20 cellular contexts compared by ENCODE assay signal in the genomic region with DNA sequence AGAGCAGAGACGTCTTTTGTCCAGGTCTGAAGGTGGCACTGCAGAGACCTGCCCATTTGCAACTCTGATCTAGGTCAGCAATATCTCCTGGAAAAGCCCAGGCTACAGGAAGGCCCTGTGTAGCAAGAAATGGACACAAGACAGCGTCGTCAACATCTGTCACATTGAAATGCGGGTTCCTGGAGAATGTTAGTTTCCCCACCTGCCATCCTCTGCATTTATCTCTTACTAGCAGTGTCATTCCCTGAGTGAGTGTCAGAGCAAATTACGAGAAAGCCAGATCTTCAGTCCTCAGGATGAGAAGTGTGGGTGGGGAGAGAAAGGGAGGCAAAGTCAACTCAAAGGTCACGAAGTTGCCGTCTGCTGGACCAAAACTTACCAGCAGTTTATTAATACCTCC. TPM values are rescaled to one million over a fixed set of nuclear protein-coding genes. Genes with fewer than 3 reads are reported as not detected.
A peak's percentile ranks its signal among the peaks of the same experiment; 100 is the strongest.
DNase-seq lines count a peak whose midpoint lies in the region; ATAC-seq, FAIRE-seq and TF ChIP-seq lines count a peak whose summit lies in the region.
"Had no signal": no experiment of that assay in that cellular context is flagged by ENCODE, and none has a peak within 500 bp of the region (broad histone marks: within the 10 kb centered on the region; RNA-seq: fewer than 3 reads in every experiment).

No MANE protein-coding gene starts in this region.

- no TSS peak for BruUV-seq in GM12878 (replicated peaks; lab: Mats Ljungman, UMichigan)

- H3K9me3 Mint-ChIP-seq in activated T-cell treated with anti-CD3 and anti-CD28 coated beads, Interleukin-2, amount 50 U/mL, for 72 hours: no peaks in the 10 kb centered on the region
- H3K9me3 Mint-ChIP-seq in stimulated activated effector memory CD8-positive, alpha-beta T cell treated with anti-CD3 and anti-CD28 coated beads, Interleukin-12 subunit alpha, Interleukin-12 subunit beta, amount 100 ng/mL, for 72 hours: no peaks in the 10 kb centered on the region

- H3K4me3 Mint-ChIP-seq in activated T-cell treated with anti-CD3 and anti-CD28 coated beads, Interleukin-2, amount 50 U/mL, for 72 hours: peak overlapping the region in 1 of 2 donors; percentile 78
- peak overlapping the region; percentile 52 for H3K4me3 Mint-ChIP-seq in stimulated activated effector memory CD8-positive, alpha-beta T cell treated with anti-CD3 and anti-CD28 coated beads, Interleukin-12 subunit alpha, Interleukin-12 subunit beta, amount 100 ng/mL, for 72 hours

- H3K27ac ChIP-seq in GM12878 (ENCODE audit: control insufficient read depth, insufficient read depth): no peak overlapping the region
- H3K27ac ChIP-seq: C4-2B, GM23248, SJSA1 had no signal

- no peaks in the 10 kb centered on the region; the same call in 1 of the 2 replicates for H4K20me1 ChIP-seq in GM12878 (ENCODE audit: control insufficient read depth, insufficient read depth)

- intact Hi-C loops in GM12878 (cut with micrococcal nuclease; ENCODE audit: unreplicated experiment): no loop called here

- no peak overlapping the region for H3K9ac ChIP-seq in GM12878 (ENCODE audit: control insufficient read depth, insufficient read depth, low read length)
- H3K9ac ChIP-seq: GM23248 had no signal

- peak; percentile 91 for FAIRE-seq in GM12892 (lab: Jason Lieb, UNC)
- FAIRE-seq in GM12878 (lab: Jason Lieb, UNC): peak; percentile 18

- H3K27me3 ChIP-seq in GM12878 (replicated peaks in 1 of 2; ENCODE audit: control insufficient read depth in 2 of 2, insufficient read depth in 2 of 2, low read length in 1 of 2): no peaks in the 10 kb centered on the region
- H3K27me3 ChIP-seq: SJSA1 had no signal

- no peaks in the 10 kb centered on the region for H3K9me3 ChIP-seq in GM12878 (replicated peaks; ENCODE audit: control insufficient read depth, insufficient read depth, low read length)
- H3K9me3 ChIP-seq: Caco-2, SJSA1 had no signal

- peaks cover 8 to 14% of the 10 kb centered on the region in 2 experiments; a peak in 3 of 4 replicates for H3K36me3 ChIP-seq in GM12878 (ENCODE audit: control insufficient read depth in 2 of 2, insufficient read depth in 2 of 2, low read length in 1 of 2)
- H3K36me3 ChIP-seq: SJSA1 had no signal

- CTCF ChIA-PET in GM12878 (lab: Yijun Ruan, JAX): interaction anchor here (7.8 to 25.9 kb wide), 2 partner anchors 11 to 30 kb away, joined by 84 to 481 read pairs; a partner anchor contains a TSS

- peak overlapping the region; percentile 98 for H3K27ac Mint-ChIP-seq in activated T-cell treated with anti-CD3 and anti-CD28 coated beads, Interleukin-2, amount 50 U/mL, for 72 hours
- peak overlapping the region; percentile 90 for H3K27ac Mint-ChIP-seq in stimulated activated effector memory CD8-positive, alpha-beta T cell treated with anti-CD3 and anti-CD28 coated beads, Interleukin-12 subunit alpha, Interleukin-12 subunit beta, amount 100 ng/mL, for 72 hours

- no peak for DNase-seq in activated T-cell treated with anti-CD3 and anti-CD28 coated beads, Interleukin-2, amount 50 U/mL, for 72 hours
- DNase-seq in activated T-cell treated with anti-CD3 and anti-CD28 coated beads, Interleukin-2, amount 50 U/mL, for 48 hours: no peak
- DNase-seq in GM12892 (ENCODE audit: insufficient read length) (no peak), GM12878 (ENCODE audit: low read depth, low spot score) (no peak), ecto neural progenitor cell (ENCODE audit: low spot score) (no peak)
- no peak for DNase-seq in stimulated activated effector memory CD8-positive, alpha-beta T cell treated with anti-CD3 and anti-CD28 coated beads, Interleukin-12 subunit alpha, Interleukin-12 subunit beta, amount 100 ng/mL, for 72 hours (ENCODE audit: low spot score in 2 of 2)
- DNase-seq in stimulated activated CD4-positive, alpha-beta T cell treated with anti-CD3 and anti-CD28 coated beads, Interleukin-4, amount 100 ng/mL, for 1 hour: no peak
- DNase-seq: Caco-2, EL, GM23248, KBM-7, NCI-H1436, NCI-H2029, NCI-H2171 treated with DMSO at 0.1 percent for 48 hours, NCI-H748 treated with DMSO at 0.1 percent for 48 hours had no signal

- peaks cover 23% of the 10 kb centered on the region for H3K4me1 ChIP-seq in GM12878 (ENCODE audit: control insufficient read depth, insufficient read depth, low read length)

- 0 out of 2 replicates have a peak overlapping the region, but pooled peaks have one; percentile 3 for H3K4me2 ChIP-seq in GM12878 (ENCODE audit: control insufficient read depth, insufficient read depth)

- no peak for TF ChIP-seq EP300 in GM12878 (IDR thresholded peaks at IDR 0.05; ENCODE audit: borderline replicate concordance in 1 of 2, control insufficient read depth in 1 of 2, low read depth in 2 of 2, low read length in 2 of 2)

- no peak for TF ChIP-seq RAD21 in GM12878 (IDR thresholded peaks at IDR 0.05; ENCODE audit: insufficient read depth, low read depth, low read length)

- RAD21 ChIA-PET in GM12878 (lab: Charles Lee; ENCODE audit: unreplicated experiment): interaction anchor here (0.8 to 2.9 kb wide), 6 partner anchors 8 to 229 kb away, joined by 3 to 11 read pairs (median 4); no protein-coding TSS in a partner anchor

- peak in 1 of 2 donors; percentile 6 for ATAC-seq in activated T-cell treated with anti-CD3 and anti-CD28 coated beads, Interleukin-2, amount 50 U/mL, for 72 hours (replicated peaks in 1 of 2)
- no peak for ATAC-seq in GM12878
- no peak for ATAC-seq in stimulated activated effector memory CD8-positive, alpha-beta T cell treated with anti-CD3 and anti-CD28 coated beads, Interleukin-12 subunit alpha, Interleukin-12 subunit beta, amount 100 ng/mL, for 72 hours
- ATAC-seq in GM21528 (IDR thresholded peaks at IDR 0.05; ENCODE audit: low FRiP score, unreplicated experiment): no peak
- ATAC-seq: HCT116 had no signal

- no peak for TF ChIP-seq CTCF in GM12878 (IDR thresholded peaks at IDR 0.05 in 2 of 3, conservative IDR thresholded peaks at IDR 0.05 in 1 of 3; ENCODE audit: control insufficient read depth in 2 of 3, extremely low read depth in 1 of 3, insufficient read depth in 1 of 3, low read depth in 3 of 3, low read length in 3 of 3)

- POLR2A ChIA-PET in GM12878 (lab: Charles Lee): interaction anchor here (1.2 to 2.9 kb wide), 4 partner anchors 11 to 51 kb away, joined by 3 to 17 read pairs (median 4); no protein-coding TSS in a partner anchor

- H3K4me3 ChIP-seq in GM12878: no peak overlapping the region
- H3K4me3 ChIP-seq: GM23248, SJSA1 had no signal

- 30% methylated on average over 7 of the region's 7 CpGs for WGBS in GM12878 (ENCODE audit: insufficient coverage, insufficient replicate concordance, low lambda C conversion rate, missing lambda C conversion rate)

- in situ Hi-C loops in GM12878 (cut with MboI): no loop called here

- SMC1A ChIA-PET in GM12878 (lab: Charles Lee; ENCODE audit: uncharacterized antibody, unreplicated experiment): interaction anchor here (0.8 to 13.7 kb wide), 7 partner anchors 9 to 62 kb away, joined by 3 to 257 read pairs (median 8); a partner anchor contains a TSS

- H3K36me3 Mint-ChIP-seq in activated T-cell treated with anti-CD3 and anti-CD28 coated beads, Interleukin-2, amount 50 U/mL, for 72 hours (ENCODE audit: insufficient read depth in 2 of 2): peaks cover 14 to 24% of the 10 kb centered on the region in 2 donors
- H3K36me3 Mint-ChIP-seq in stimulated activated effector memory CD8-positive, alpha-beta T cell treated with anti-CD3 and anti-CD28 coated beads, Interleukin-12 subunit alpha, Interleukin-12 subunit beta, amount 100 ng/mL, for 72 hours: peaks cover 37% of the 10 kb centered on the region

- no peak overlapping the region for H2AFZ ChIP-seq in GM12878 (ENCODE audit: control insufficient read depth, low read depth, low read length)
- H2AFZ ChIP-seq: GM23248 had no signal

- H3K4me1 Mint-ChIP-seq in activated T-cell treated with anti-CD3 and anti-CD28 coated beads, Interleukin-2, amount 50 U/mL, for 72 hours (ENCODE audit: low read depth): peaks cover 94% of the 10 kb centered on the region
- peaks cover 89% of the 10 kb centered on the region for H3K4me1 Mint-ChIP-seq in stimulated activated effector memory CD8-positive, alpha-beta T cell treated with anti-CD3 and anti-CD28 coated beads, Interleukin-12 subunit alpha, Interleukin-12 subunit beta, amount 100 ng/mL, for 72 hours

- no peaks in the 10 kb centered on the region for H3K27me3 Mint-ChIP-seq in activated T-cell treated with anti-CD3 and anti-CD28 coated beads, Interleukin-2, amount 50 U/mL, for 72 hours (ENCODE audit: low read depth)

- 0 out of 2 replicates have a peak, but pooled peaks cover 2% of the 10 kb centered on the region for H3K79me2 ChIP-seq in GM12878 (ENCODE audit: control insufficient read depth, insufficient read depth, low read length)

- TF ChIP-seq POLR2A in GM12892 (IDR thresholded peaks at IDR 0.05; ENCODE audit: low read depth, low read length) (no peak), GM12878 (IDR thresholded peaks at IDR 0.05; ENCODE audit: low read depth, low read length) (no peak)

RNA-seq across cellular contexts. Expression of a gene that starts 27.4 kb away (rescaled TPM):
- 10 to 100 TPM in 1 of 2 donors, 1 to 10 TPM in 1; 5.9 to 12.3 TPM for total RNA-seq in activated T-cell treated with anti-CD3 and anti-CD28 coated beads, Interleukin-2, amount 50 U/mL, for 72 hours
- 3.9 TPM for polyA plus RNA-seq in GM12892 (2012; ENCODE audit: missing spikeins)
- total RNA-seq in GM12878 (2013; cell fraction: nucleolus; rRNA removed): 10.7 and 13.0 TPM in 2 replicates
- 0.98 and 1.8 TPM in 2 replicates for total RNA-seq in GM12878 (2014; rRNA removed)
- total RNA-seq in GM12878 (2014; rRNA removed; fragmentation: Illumina TruSeq; extraction: Trizol): 1.2 and 1.8 TPM in 2 replicates
- total RNA-seq in GM12878 (2021): 1.7 and 3.7 TPM in 2 replicates
- 0.88 TPM for polyA plus RNA-seq in GM12878 (2011; ENCODE audit: low read depth)
- 2.9 and 3.1 TPM in 2 replicates for polyA plus RNA-seq in GM12878 (2011; rRNA removed)
- polyA plus RNA-seq in GM12878 (2011; cell fraction: cytosol; rRNA removed): 1.5 and 1.8 TPM in 2 replicates
- 2.6 and 2.8 TPM in 2 replicates for polyA plus RNA-seq in GM12878 (2011; cell fraction: nucleus; rRNA removed)
- 1.1 and 1.8 TPM in 2 replicates for polyA plus RNA-seq in GM12878 (2012)
- polyA plus RNA-seq in GM12878 (2014; fragmentation: Illumina TruSeq; extraction: Trizol): 1.8 and 2.2 TPM in 2 replicates
- polyA plus RNA-seq in GM12878 (2014; fragmentation: Nextera tagmentation; extraction: Ambion mirVana): under 1 TPM; 0.24 to 0.47 TPM
- polyA plus RNA-seq in GM12878 (2014; rRNA removed): 1.0 and 1.4 TPM in 2 replicates
- polyA plus RNA-seq in GM12878 (2016; fragmentation: Nextera tagmentation; extraction: Ambion mirVana): 1 to 10 TPM; 1.0 to 1.8 TPM
- polyA minus RNA-seq in GM12878 (2011; rRNA and poly(A)+ RNA removed): 2.6 and 4.5 TPM in 2 replicates
- polyA minus RNA-seq in GM12878 (2011; cell fraction: cytosol; rRNA and poly(A)+ RNA removed): 0.62 and 1.7 TPM in 2 replicates
- 2.3 and 3.1 TPM in 2 replicates for polyA minus RNA-seq in GM12878 (2011; cell fraction: nucleus; rRNA and poly(A)+ RNA removed)
- total RNA-seq: GM23248 had no signal

RNA-seq across cellular contexts. Expression of a gene that starts 28.8 kb away (rescaled TPM):
- total RNA-seq in activated T-cell treated with anti-CD3 and anti-CD28 coated beads, Interleukin-2, amount 50 U/mL, for 72 hours: 100 to 1,000 TPM; 171 to 185 TPM
- 72.4 TPM for polyA plus RNA-seq in GM12892 (2012; ENCODE audit: missing spikeins)
- total RNA-seq in GM12878 (2013; cell fraction: nucleolus; rRNA removed): 55.3 and 58.4 TPM in 2 replicates
- total RNA-seq in GM12878 (2014; rRNA removed) (153 and 158 TPM in 2 replicates), GM12878 (2014; rRNA removed; fragmentation: Illumina TruSeq; extraction: Trizol) (94.0 and 99.6 TPM in 2 replicates), GM12878 (2021) (99.8 and 107 TPM in 2 replicates)
- 105 TPM for polyA plus RNA-seq in GM12878 (2011; ENCODE audit: low read depth)
- polyA plus RNA-seq in GM12878 (2011; rRNA removed) (53.9 and 98.3 TPM in 2 replicates), GM12878 (2014; fragmentation: Illumina TruSeq; extraction: Trizol) (30.7 and 93.4 TPM in 2 replicates), GM12878 (2014; fragmentation: Nextera tagmentation; extraction: Ambion mirVana) (10 to 100 TPM in 1 of 2 experiments, 1 to 10 TPM in 1; 10.0 to 30.9 TPM), GM12878 (2014; rRNA removed) (147 and 176 TPM in 2 replicates), GM12878 (2016; fragmentation: Nextera tagmentation; extraction: Ambion mirVana) (100 to 1,000 TPM; 133 to 154 TPM)
- polyA plus RNA-seq in GM12878 (2011; cell fraction: cytosol; rRNA removed): 136 and 190 TPM in 2 replicates
- polyA plus RNA-seq in GM12878 (2011; cell fraction: nucleus; rRNA removed): 87.8 and 92.3 TPM in 2 replicates
- 86.3 and 91.1 TPM in 2 replicates for polyA plus RNA-seq in GM12878 (2012)
- polyA minus RNA-seq in GM12878 (2011; rRNA and poly(A)+ RNA removed): 18.5 and 50.6 TPM in 2 replicates
- polyA minus RNA-seq in GM12878 (2011; cell fraction: cytosol; rRNA and poly(A)+ RNA removed): 21.5 and 22.8 TPM in 2 replicates
- 22.0 and 37.2 TPM in 2 replicates for polyA minus RNA-seq in GM12878 (2011; cell fraction: nucleus; rRNA and poly(A)+ RNA removed)
- total RNA-seq: GM23248, NCI-H460, SJSA1 had no signal
- polyA plus RNA-seq: GM23248 had no signal
